In the genomic region with DNA sequence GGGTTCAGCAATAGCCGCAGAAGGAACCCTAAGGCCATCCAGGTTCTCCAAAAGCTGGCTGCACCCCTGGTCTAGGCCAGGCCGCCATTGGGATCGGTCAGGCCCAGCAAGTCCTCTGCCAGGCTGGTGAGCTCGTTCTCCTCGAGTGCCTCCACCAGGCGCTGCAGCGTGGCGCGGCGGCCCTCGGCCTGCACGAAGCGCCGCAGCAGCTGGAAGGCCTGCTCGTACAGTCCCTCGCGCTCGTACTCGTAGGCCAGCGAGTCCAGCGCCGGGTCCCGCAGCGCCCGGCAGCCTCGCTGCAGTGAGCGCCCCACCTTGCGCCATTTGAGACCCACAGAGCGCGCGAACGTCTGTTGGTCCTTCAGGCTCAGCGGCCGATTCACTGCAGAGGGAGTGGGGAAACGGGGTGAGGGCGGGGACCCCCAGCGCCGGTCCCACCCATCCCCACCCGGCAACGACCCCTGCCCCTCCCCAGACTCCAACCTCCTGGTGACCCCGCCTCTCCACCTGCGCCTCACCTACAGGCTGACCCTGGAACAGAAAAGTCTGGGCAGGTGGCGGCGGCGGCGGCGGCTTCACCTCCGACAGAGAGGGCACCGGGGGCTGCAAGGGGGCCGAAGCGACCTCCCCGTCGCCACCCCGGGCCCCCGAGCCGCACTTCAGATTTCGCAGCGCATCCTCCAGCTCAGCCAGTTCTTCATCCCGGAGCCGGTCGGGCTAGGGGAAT, we compare ENCODE assay signal across 9 cellular contexts. TPM values are rescaled to one million over a fixed set of nuclear protein-coding genes. Genes with fewer than 3 reads are reported as not detected.
DNase-seq lines count a peak whose midpoint lies in the region; ATAC-seq and TF ChIP-seq lines count a peak whose summit lies in the region.
"Had no signal": no experiment of that assay in that cellular context is flagged by ENCODE, and none has a peak within 500 bp of the region (broad histone marks: within the 10 kb centered on the region; RNA-seq: fewer than 3 reads in every experiment).

No MANE protein-coding gene starts in this region.

- H3K4me3 ChIP-seq in ACC112 (ENCODE audit: low read depth, low read length) (peak overlapping the region; percentile 48), GM06990 (replicated peaks; ENCODE audit: low read depth, low read length) (peak overlapping the region; percentile 31), ascending aorta (peak overlapping the region; percentile 11 to 18)

- no peaks in the 10 kb centered on the region for H3K9me3 Mint-ChIP-seq in mesothelial cell of epicardium

- H3K27me3 ChIP-seq in ACC112 (ENCODE audit: insufficient read depth, low read length) (no peaks in the 10 kb centered on the region), GM06990 (replicated peaks; ENCODE audit: control insufficient read depth, insufficient read depth, low read length) (no peaks in the 10 kb centered on the region), ascending aorta (no peaks in the 10 kb centered on the region)

- peak overlapping the region; percentile 53 for H3K4me3 Mint-ChIP-seq in mesothelial cell of epicardium

- no peak for ATAC-seq in HG02678 (IDR thresholded peaks at IDR 0.05; ENCODE audit: unreplicated experiment)
- ATAC-seq in HG03095 (IDR thresholded peaks at IDR 0.05; ENCODE audit: unreplicated experiment) = no peak

- intact Hi-C loops in ascending aorta (cut with DNase I) = loop anchor here (1.0 to 5.0 kb wide), 5 partner anchors 33 to 260 kb away; a partner anchor contains a TSS

- H3K36me3 ChIP-seq in ACC112 (ENCODE audit: insufficient read depth, low read length) (no peaks in the 10 kb centered on the region), GM06990 (ENCODE audit: control insufficient read depth, insufficient read depth, low read length) (peaks cover 2% of the 10 kb centered on the region), ascending aorta (no peaks in the 10 kb centered on the region)

- H3K27ac ChIP-seq in ACC112 (ENCODE audit: low read depth, low read length) = no peak overlapping the region
- H3K27ac ChIP-seq in ascending aorta = no peak overlapping the region
- H3K27ac ChIP-seq: KMS-11 had no signal

- TF ChIP-seq CTCF in GM06990 (IDR thresholded peaks at IDR 0.05; ENCODE audit: insufficient read depth, low read length, poor library complexity, severe bottlenecking) = no peak
- no peak for TF ChIP-seq CTCF in ascending aorta (IDR thresholded peaks at IDR 0.05)
- TF ChIP-seq CTCF in mesothelial cell of epicardium (IDR thresholded peaks at IDR 0.05; ENCODE audit: unreplicated experiment) = no peak

- H3K4me1 ChIP-seq in ACC112 (ENCODE audit: control insufficient read depth, insufficient read depth, low read length, unreplicated experiment) = peaks cover 7% of the 10 kb centered on the region
- H3K4me1 ChIP-seq in ascending aorta = peaks cover 6 to 19% of the 10 kb centered on the region in 2 donors

- H3K9me3 ChIP-seq in ascending aorta = no peaks in the 10 kb centered on the region

- H3K4me1 Mint-ChIP-seq in mesothelial cell of epicardium = peaks cover 8% of the 10 kb centered on the region

- peaks cover 74% of the 10 kb centered on the region for H3K27me3 Mint-ChIP-seq in mesothelial cell of epicardium (ENCODE audit: low read depth)

- H3K36me3 Mint-ChIP-seq in mesothelial cell of epicardium = no peaks in the 10 kb centered on the region

- H3K79me2 ChIP-seq in ACC112 (ENCODE audit: control insufficient read depth, insufficient read depth, low read length, unreplicated experiment) = peaks cover 2% of the 10 kb centered on the region

- no peak overlapping the region for H2AFZ ChIP-seq in ACC112 (ENCODE audit: low read length, unreplicated experiment)

- no peak for DNase-seq in GM06990 (ENCODE audit: extremely low read depth, insufficient read length)
- DNase-seq in ascending aorta (ENCODE audit: low spot score in 2 of 2) = no peak
- DNase-seq in mesothelial cell of epicardium (ENCODE audit: low spot score in 2 of 2, unreplicated experiment in 2 of 2) = no peak
- no peak for DNase-seq in NCI-H226
- no peak for DNase-seq in middle frontal gyrus (ENCODE audit: extremely low spot score, low spot score)

- H3K27ac Mint-ChIP-seq in mesothelial cell of epicardium = no peak overlapping the region

RNA-seq across cellular contexts. Expression of a gene that starts 3.9 kb away (rescaled TPM):
- total RNA-seq in ascending aorta (40.7 TPM), mesothelial cell of epicardium (20.1 to 21.4 TPM (median 20.6 TPM) in 3 replicates)

RNA-seq across cellular contexts. Expression of a gene that starts 5.0 kb away (rescaled TPM):
- total RNA-seq in ascending aorta = 27.7 TPM
- 7.2 to 7.8 TPM (median 7.8 TPM) in 3 replicates for total RNA-seq in mesothelial cell of epicardium

RNA-seq across cellular contexts. Expression of a gene that starts 5.0 kb away (rescaled TPM):
- 46.1 TPM for total RNA-seq in ascending aorta
- total RNA-seq in mesothelial cell of epicardium = 8.1 to 8.9 TPM (median 8.2 TPM) in 3 replicates

RNA-seq across cellular contexts. Expression of a gene that starts 9.8 kb away (rescaled TPM):
- 64.9 TPM for total RNA-seq in ascending aorta
- total RNA-seq in mesothelial cell of epicardium = 10.7 to 14.2 TPM (median 13.1 TPM) in 3 replicates

RNA-seq across cellular contexts. Expression of a gene that starts 15.6 kb away (rescaled TPM):
- total RNA-seq in ascending aorta (87.6 TPM), mesothelial cell of epicardium (14.0 to 15.5 TPM (median 14.2 TPM) in 3 replicates)
